In the genomic region with DNA sequence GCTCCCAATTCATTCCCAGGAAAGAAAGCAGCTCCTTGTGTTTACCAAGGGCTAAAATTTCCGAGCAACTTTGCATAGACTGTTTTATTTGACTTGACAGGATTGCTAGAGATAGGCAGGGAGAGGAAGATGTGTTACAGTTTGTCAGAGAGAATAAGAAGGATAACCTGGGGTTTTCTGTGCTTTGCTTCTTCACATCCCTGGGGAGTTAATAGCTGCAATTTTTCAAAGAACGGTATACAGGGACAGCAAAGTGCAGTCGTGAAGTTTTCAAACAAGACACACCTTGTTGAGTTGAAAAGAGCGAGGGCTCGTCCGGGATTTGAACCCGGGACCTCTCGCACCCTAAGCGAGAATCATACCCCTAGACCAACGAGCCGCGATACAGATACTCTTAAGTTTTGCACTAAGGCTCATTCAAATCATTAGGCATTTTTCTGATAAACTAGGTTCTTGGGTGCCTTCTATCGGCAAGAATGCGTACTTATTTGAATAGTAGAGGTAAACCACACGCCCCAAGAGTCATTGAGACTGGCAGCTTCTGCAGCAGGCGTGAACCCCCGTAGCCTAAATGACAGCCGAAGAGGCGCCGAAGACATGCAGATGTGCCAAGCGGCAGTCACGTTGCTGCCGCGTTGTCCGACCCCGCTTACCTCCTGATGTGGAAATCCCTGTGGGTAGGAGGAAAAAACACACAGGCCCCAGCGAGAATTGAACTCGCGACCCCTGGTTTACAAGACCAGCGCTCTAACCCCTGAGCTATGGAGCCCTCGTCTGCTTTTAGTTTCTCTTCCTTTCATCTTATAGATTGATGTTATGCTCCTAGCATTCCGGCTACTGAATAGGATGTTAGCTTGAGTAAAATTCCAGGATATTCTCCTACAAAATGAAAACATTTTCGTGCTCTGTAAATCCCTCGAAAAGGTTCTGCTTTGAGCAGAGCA, we compare ENCODE assay signal across 8 cellular contexts. TPM values are rescaled to one million over a fixed set of nuclear protein-coding genes. Genes with fewer than 3 reads are reported as not detected.
A peak's percentile ranks its signal among the peaks of the same experiment; 100 is the strongest.
DNase-seq lines count a peak whose midpoint lies in the region; ATAC-seq, FAIRE-seq and TF ChIP-seq lines count a peak whose summit lies in the region.

No MANE protein-coding gene starts in this region.

- TF ChIP-seq CTCF in GM13976 (IDR thresholded peaks at IDR 0.05; ENCODE audit: borderline replicate concordance, control extremely low read depth, extremely low read depth, insufficient read depth, missing control alignments) (peak; percentile 30), astrocyte (IDR thresholded peaks at IDR 0.05; ENCODE audit: insufficient read depth, low read depth, low read length) (peak; percentile 83), hepatocyte (IDR thresholded peaks at IDR 0.05; ENCODE audit: poor library complexity) (peak; percentile 72)

- no peaks in the 10 kb centered on the region for H3K27me3 Mint-ChIP-seq in astrocyte (ENCODE audit: low read depth, unreplicated experiment)

- 1% methylated on average over 34 of the region's 34 CpGs for WGBS in hepatocyte (ENCODE audit: low lambda C conversion rate, missing lambda C conversion rate)

- H3K27ac ChIP-seq in astrocyte (ENCODE audit: low read depth, low read length) (peak overlapping the region; percentile 37), hepatocyte (peak overlapping the region; percentile 88)

- H3K4me3 Mint-ChIP-seq in astrocyte (ENCODE audit: unreplicated experiment) = no peak overlapping the region

- H3K4me1 ChIP-seq in astrocyte (ENCODE audit: insufficient read depth, low read length) (no peaks in the 10 kb centered on the region), hepatocyte (ENCODE audit: insufficient read depth) (peaks cover 3% of the 10 kb centered on the region)

- no peaks in the 10 kb centered on the region for H3K9me2 ChIP-seq in hepatocyte (replicated peaks; ENCODE audit: insufficient read depth)

- H3K9me3 ChIP-seq in astrocyte (ENCODE audit: insufficient read depth, low read depth, low read length) (no peaks in the 10 kb centered on the region), hepatocyte (ENCODE audit: low read depth) (no peaks in the 10 kb centered on the region)

- H4K20me1 ChIP-seq in astrocyte (ENCODE audit: insufficient read depth, low read length) (peaks cover 6% of the 10 kb centered on the region), hepatocyte (ENCODE audit: insufficient read depth, poor library complexity, severe bottlenecking) (no peaks in the 10 kb centered on the region)

- H3K36me3 ChIP-seq in astrocyte (ENCODE audit: insufficient read depth, low read length) (no peaks in the 10 kb centered on the region), hepatocyte (replicated peaks; ENCODE audit: insufficient read depth, low read depth) (no peaks in the 10 kb centered on the region)

- H3K4me2 ChIP-seq in astrocyte (ENCODE audit: low read length) (peak overlapping the region; percentile 92), hepatocyte (peak overlapping the region; percentile 75)

- no peaks in the 10 kb centered on the region for H3K36me3 Mint-ChIP-seq in astrocyte (ENCODE audit: low read depth, unreplicated experiment)

- DNase-seq in GM13976 (ENCODE audit: low spot score) = peak; percentile 72
- peak; percentile 99 for DNase-seq in NCI-H1694 (lab: John Stamatoyannopoulos, UW)
- DNase-seq in T-helper 2 cell = peak; percentile 31 to 95 (median 73)
- peak; percentile 97 for DNase-seq in astrocyte (ENCODE audit: low read depth)
- DNase-seq in hepatocyte (ENCODE audit: low spot score) = peak; percentile 95
- DNase-seq in renal cortical epithelial cell (ENCODE audit: low read depth) = peak; percentile 96
- DNase-seq in NCI-H128 (lab: John Stamatoyannopoulos, UW; ENCODE audit: unreplicated experiment) = no peak

- H2AFZ ChIP-seq in astrocyte (ENCODE audit: low read depth, low read length) (peak overlapping the region; percentile 90), hepatocyte (peak overlapping the region; percentile 54)

- peak overlapping the region; percentile 77 for H3K9ac ChIP-seq in astrocyte (ENCODE audit: low read length)

- peak overlapping the region; percentile 78 for H3K4me3 ChIP-seq in astrocyte (ENCODE audit: insufficient read depth, low read depth, low read length)
- H3K4me3 ChIP-seq in hepatocyte = peak overlapping the region; percentile 63

- H3K27ac Mint-ChIP-seq in astrocyte (ENCODE audit: unreplicated experiment) = no peak overlapping the region

- no peaks in the 10 kb centered on the region for H3K79me2 ChIP-seq in astrocyte (ENCODE audit: insufficient read depth, low read length)
- no peaks in the 10 kb centered on the region for H3K79me2 ChIP-seq in hepatocyte

- ATAC-seq in HG02885 (IDR thresholded peaks at IDR 0.05; ENCODE audit: poor library complexity, unreplicated experiment) = peak; percentile 66

- peak; percentile 34 for FAIRE-seq in astrocyte (lab: Jason Lieb, UNC)

- H3K27me3 ChIP-seq in astrocyte (ENCODE audit: insufficient read depth, low read length) = no peaks in the 10 kb centered on the region
- no peaks in the 10 kb centered on the region for H3K27me3 ChIP-seq in hepatocyte

- H3K4me1 Mint-ChIP-seq in astrocyte (ENCODE audit: low read depth, unreplicated experiment) = no peaks in the 10 kb centered on the region

- in situ Hi-C loops in GM13976 (cut with MboI; ENCODE audit: low sequenced_read_pairs, unreplicated experiment) = no loop called here

- no peaks in the 10 kb centered on the region for H3K9me3 Mint-ChIP-seq in astrocyte (ENCODE audit: unreplicated experiment)

RNA-seq across cellular contexts. Expression of gene RNASE12, which starts 22.2 kb away (rescaled TPM):
- total RNA-seq in astrocyte (not detected in 2 replicates), hepatocyte (not detected in 2 replicates), renal cortical epithelial cell (not detected in 2 replicates)
- polyA plus RNA-seq in hepatocyte = not detected in 2 replicates

RNA-seq across cellular contexts. Expression of gene RNASE11, which starts 25.6 kb away (rescaled TPM):
- not detected in 2 replicates for total RNA-seq in astrocyte
- not detected in 2 replicates for total RNA-seq in hepatocyte
- polyA plus RNA-seq in hepatocyte = not detected in 2 replicates
- not detected in 2 replicates for total RNA-seq in renal cortical epithelial cell

RNA-seq across cellular contexts. Expression of gene OR6S1, which starts 28.1 kb away (rescaled TPM):
- total RNA-seq in astrocyte (not detected in 2 replicates), hepatocyte (not detected in 2 replicates), renal cortical epithelial cell (not detected in 2 replicates)
- not detected in 2 replicates for polyA plus RNA-seq in hepatocyte

RNA-seq across cellular contexts. Expression of gene RNASE9, which starts 52.5 kb away (rescaled TPM):
- total RNA-seq in astrocyte (not detected in 2 replicates), hepatocyte (not detected in 2 replicates), renal cortical epithelial cell (not detected in 2 replicates)
- not detected in 2 replicates for polyA plus RNA-seq in hepatocyte

Comparison
In these comparisons a context has a peak if more than half of its experiments do, and no peak if none do; other contexts are left out.
1. CTCF ChIP-seq: peak in every context shown above with its lines; median percentile 83 in astrocyte; 72 in hepatocyte; 30 in GM13976.